10 cellular contexts compared by ENCODE assay signal in genomic region chr1:206464456-206464964, GRCh38. TPM values are rescaled to one million over a fixed set of nuclear protein-coding genes. Genes with fewer than 3 reads are reported as not detected.
DNase-seq lines count a peak whose midpoint lies in the region; TF ChIP-seq lines count a peak whose summit lies in the region.
"Had no signal": no experiment of that assay in that cellular context is flagged by ENCODE, and none has a peak within 500 bp of the region (broad histone marks: within the 10 kb centered on the region; RNA-seq: fewer than 3 reads in every experiment).

No MANE protein-coding gene starts in this region.

- H2BK5ac ChIP-seq in mesendoderm (ENCODE audit: low read length), result no peak overlapping the region

- H3K4me1 ChIP-seq in adipocyte (ENCODE audit: control insufficient read depth, insufficient read depth, low read length) (peaks cover 41% of the 10 kb centered on the region), vagina (peaks cover 22% of the 10 kb centered on the region), testis (peaks cover 4% of the 10 kb centered on the region), mesendoderm (ENCODE audit: control insufficient read depth, low read depth, low read length) (peaks cover 3% of the 10 kb centered on the region)

- no peaks in the 10 kb centered on the region for H3K79me1 ChIP-seq in mesendoderm (ENCODE audit: low read length)

- no peak overlapping the region for H3K56ac ChIP-seq in mesendoderm (ENCODE audit: low read length)

- no peak overlapping the region for H3K4ac ChIP-seq in mesendoderm (ENCODE audit: low read depth, low read length)

- in situ Hi-C loops in ACHN (cut with HindIII; ENCODE audit: low pct_ligation_motif_present, low pct_unique_long_range_greater_than_20kb, low sequenced_read_pairs), result no loop called here

- H3K4me3 ChIP-seq in adipocyte (ENCODE audit: low read length), result no peak overlapping the region
- H3K4me3 ChIP-seq in vagina, result no peak overlapping the region
- no peak overlapping the region for H3K4me3 ChIP-seq in testis
- no peak overlapping the region for H3K4me3 ChIP-seq in mesendoderm (ENCODE audit: low read length)
- H3K4me3 ChIP-seq: SK-N-MC had no signal

- DNase-seq in ACHN, result peak; percentile 42
- peak; percentile 84 for DNase-seq in GM04504 (ENCODE audit: low read depth)
- peak; percentile 90 for DNase-seq in adipocyte (ENCODE audit: low read depth)
- DNase-seq in hepatic stellate cell (ENCODE audit: low spot score), result peak; percentile 89
- no peak for DNase-seq in NCI-H1092 treated with DMSO at 0.1 percent for 48 hours (lab: John Stamatoyannopoulos, UW)
- DNase-seq in vagina (ENCODE audit: extremely low spot score in 2 of 2), result no peak
- DNase-seq in testis, result no peak
- DNase-seq in mesendoderm, result no peak
- DNase-seq: foreskin melanocyte had no signal

- H3K27ac ChIP-seq in vagina (no peak overlapping the region), testis (no peak overlapping the region), mesendoderm (ENCODE audit: low read depth, low read length) (no peak overlapping the region)
- H3K27ac ChIP-seq: SK-N-MC had no signal

- TF ChIP-seq CTCF in vagina (IDR thresholded peaks at IDR 0.05) (no peak), testis (IDR thresholded peaks at IDR 0.05) (no peak)

- peaks cover 7% of the 10 kb centered on the region for H3K36me3 ChIP-seq in adipocyte (ENCODE audit: control insufficient read depth, insufficient read depth, low read length, severe bottlenecking)
- no peaks in the 10 kb centered on the region for H3K36me3 ChIP-seq in vagina
- H3K36me3 ChIP-seq in testis (ENCODE audit: low read depth, missing control alignments), result no peaks in the 10 kb centered on the region
- no peaks in the 10 kb centered on the region for H3K36me3 ChIP-seq in mesendoderm (ENCODE audit: control insufficient read depth, insufficient read depth, low read length)

- TF ChIP-seq POLR2A in vagina (IDR thresholded peaks at IDR 0.05) (no peak), testis (IDR thresholded peaks at IDR 0.05) (no peak)

- H3K27me3 ChIP-seq in adipocyte (replicated peaks; ENCODE audit: control insufficient read depth, insufficient read depth, low read length), result peaks cover 4% of the 10 kb centered on the region
- no peaks in the 10 kb centered on the region for H3K27me3 ChIP-seq in vagina
- H3K27me3 ChIP-seq in testis, result no peaks in the 10 kb centered on the region
- no peaks in the 10 kb centered on the region for H3K27me3 ChIP-seq in mesendoderm (ENCODE audit: insufficient read depth, low read length, poor library complexity)

- H3K9ac ChIP-seq in adipocyte (ENCODE audit: low read length) (peak overlapping the region; percentile 22), mesendoderm (ENCODE audit: low read length) (no peak overlapping the region)

- no peaks in the 10 kb centered on the region for H3K79me2 ChIP-seq in mesendoderm (ENCODE audit: control insufficient read depth, insufficient read depth, low read length)

- no peak overlapping the region for H4K5ac ChIP-seq in mesendoderm (ENCODE audit: low read length)

- WGBS in testis, 2 donors, result 90 to 92% methylated on average over 4 of the region's 4 CpGs
- WGBS in mesendoderm (ENCODE audit: extremely low coverage, insufficient coverage, low lambda C conversion rate), result no CpG with 5 or more reads among the region's 4 CpGs

- H4K8ac ChIP-seq in mesendoderm (ENCODE audit: low read depth, low read length), result no peak overlapping the region

- no peak overlapping the region for H3K18ac ChIP-seq in mesendoderm (ENCODE audit: low read length)

- no peak overlapping the region for H3K4me2 ChIP-seq in mesendoderm (ENCODE audit: low read length)

- intact Hi-C loops in vagina (cut with DNase I), result no loop called here
- intact Hi-C loops in testis (cut with DNase I; ENCODE audit: low total_unique reads), result no loop called here

- no peak overlapping the region for H3K23ac ChIP-seq in mesendoderm (ENCODE audit: low read length)

- no peak overlapping the region for H2BK15ac ChIP-seq in mesendoderm (replicated peaks; ENCODE audit: low read depth)

- H2AK5ac ChIP-seq in mesendoderm (ENCODE audit: low read length), result no peak overlapping the region

- H2BK120ac ChIP-seq in mesendoderm (ENCODE audit: low read depth, low read length), result no peak overlapping the region

- H3K9me3 ChIP-seq in adipocyte (ENCODE audit: control insufficient read depth, low read length), result no peaks in the 10 kb centered on the region
- no peaks in the 10 kb centered on the region for H3K9me3 ChIP-seq in vagina
- H3K9me3 ChIP-seq in testis, result no peaks in the 10 kb centered on the region

RNA-seq across cellular contexts. Expression of gene IKBKE, which starts 5.8 kb away (rescaled TPM):
- 10.1 TPM for total RNA-seq in vagina
- 1 to 10 TPM in 1 of 2 donors, under 1 TPM in 1; 0.99 to 1.0 TPM for total RNA-seq in testis
- 1.6 TPM for polyA plus RNA-seq in testis (ENCODE audit: insufficient read depth, low read depth, low replicate concordance)
- 3.7 TPM for polyA plus RNA-seq in mesendoderm (2013, experiment 1 of 2)
- polyA plus RNA-seq in mesendoderm (2013, experiment 2 of 2), result 3.8 TPM

RNA-seq across cellular contexts. Expression of gene RASSF5, which starts 42.8 kb away (rescaled TPM):
- total RNA-seq in vagina, result 28.5 TPM
- total RNA-seq in testis, result 1 to 10 TPM; 4.3 to 8.4 TPM
- polyA plus RNA-seq in testis (ENCODE audit: insufficient read depth, low read depth, low replicate concordance), result 5.9 TPM
- polyA plus RNA-seq in mesendoderm (2013, experiment 1 of 2), result 1.4 TPM
- 1.8 TPM for polyA plus RNA-seq in mesendoderm (2013, experiment 2 of 2)

Comparison
In these comparisons a context has a peak if more than half of its experiments do, and no peak if none do; other contexts are left out.
1. DNase-seq: peak in ACHN (single experiment), GM04504 (single experiment), adipocyte (single experiment) and hepatic stellate cell (single experiment); none in NCI-H1092 treated with DMSO at 0.1 percent for 48 hours (single experiment), vagina (0 of 2), testis (single experiment) and mesendoderm (single experiment).